27 cellular contexts compared by ENCODE assay signal in genomic region chr6:13548500-13549210, GRCh38. TPM values are rescaled to one million over a fixed set of nuclear protein-coding genes. Genes with fewer than 3 reads are reported as not detected.
DNase-seq lines count a peak whose midpoint lies in the region; ATAC-seq, FAIRE-seq and TF ChIP-seq lines count a peak whose summit lies in the region.
"Had no signal": no experiment of that assay in that cellular context is flagged by ENCODE, and none has a peak within 500 bp of the region (broad histone marks: within the 10 kb centered on the region; RNA-seq: fewer than 3 reads in every experiment).

No MANE protein-coding gene starts in this region.

- H3K27ac ChIP-seq in OCI-LY7 (ENCODE audit: low read depth, low read length, poor library complexity, severe bottlenecking) = no peak overlapping the region
- no peak overlapping the region for H3K27ac ChIP-seq in endodermal cell (ENCODE audit: low read depth, low read length)
- H3K27ac ChIP-seq in psoas muscle = no peak overlapping the region
- H3K27ac ChIP-seq: adrenal gland, body of pancreas, dorsolateral prefrontal cortex, gastrocnemius medialis, left ventricle myocardium inferior, prostate gland, SK-N-MC had no signal

- H3K79me2 ChIP-seq in OCI-LY7 (ENCODE audit: insufficient read depth, low read depth, low read length) = no peaks in the 10 kb centered on the region

- ATAC-seq in mucosa of descending colon = peak; percentile 93
- ATAC-seq in SK-N-SH treated with all-trans-retinoic acid at 6 μM for 48 hours = no peak
- no peak for ATAC-seq in psoas muscle
- no peak for ATAC-seq in stimulated activated memory B cell treated with anti-CD40 and anti-IgM and Interleukin-4, amounts not matched to agents 10 μg/mL and 1 μg/mL and 100 μg/mL, for 72 hours
- ATAC-seq: activated CD4-positive, CD25-positive, alpha-beta regulatory T cell treated with anti-CD3 and anti-CD28 coated beads, Interleukin-2, amount 50 U/mL, for 24 hours; body of pancreas; gastrocnemius medialis; HCT116 had no signal

- POLR2A ChIA-PET in OCI-LY7 (lab: Charles Lee) = interaction anchor here (0.6 to 1.7 kb wide), 4 partner anchors 11 to 217 kb away, joined by 4 to 6 read pairs (median 5); no protein-coding TSS in a partner anchor

- H3K4me3 Mint-ChIP-seq in endodermal cell = no peak overlapping the region
- no peak overlapping the region for H3K4me3 Mint-ChIP-seq in stimulated activated memory B cell treated with anti-CD40 and anti-IgM and Interleukin-4, amounts not matched to agents 10 μg/mL and 1 μg/mL and 100 μg/mL, for 72 hours
- H3K4me3 Mint-ChIP-seq: CD4-positive, alpha-beta T cell; central memory CD8-positive, alpha-beta T cell; T-helper 1 cell treated with Interleukin-12 subunit alpha and Interleukin-12 subunit beta and Interleukin-4 antibody, amounts not matched to agents 30 μg/mL and 1 μg/mL, for 36 hours had no signal

- BruUV-seq in OCI-LY7 (replicated peaks; lab: Mats Ljungman, UMichigan) = no TSS peak

- no peaks in the 10 kb centered on the region for H3K27me3 ChIP-seq in endodermal cell (ENCODE audit: control insufficient read depth, insufficient read depth, low read length, poor library complexity, severe bottlenecking)
- no peaks in the 10 kb centered on the region for H3K27me3 ChIP-seq in psoas muscle (ENCODE audit: insufficient read depth in 3 of 3, low read length in 2 of 3)
- H3K27me3 ChIP-seq: adrenal gland, body of pancreas, dorsolateral prefrontal cortex, gastrocnemius medialis had no signal

- FAIRE-seq in GM18507 (lab: Jason Lieb, UNC) = peak; percentile 15

- no peaks in the 10 kb centered on the region for H3K9me3 Mint-ChIP-seq in endodermal cell
- H3K9me3 Mint-ChIP-seq in stimulated activated memory B cell treated with anti-CD40 and anti-IgM and Interleukin-4, amounts not matched to agents 10 μg/mL and 1 μg/mL and 100 μg/mL, for 72 hours = no peaks in the 10 kb centered on the region
- H3K9me3 Mint-ChIP-seq: CD4-positive, alpha-beta T cell; central memory CD8-positive, alpha-beta T cell; T-helper 1 cell treated with Interleukin-12 subunit alpha and Interleukin-12 subunit beta and Interleukin-4 antibody, amounts not matched to agents 30 μg/mL and 1 μg/mL, for 36 hours had no signal

- H4K20me1 ChIP-seq in OCI-LY7 (ENCODE audit: insufficient read depth, low read length) = no peaks in the 10 kb centered on the region

- no peaks in the 10 kb centered on the region for H3K36me3 ChIP-seq in OCI-LY7 (ENCODE audit: insufficient read depth, low read length)
- H3K36me3 ChIP-seq in endodermal cell (ENCODE audit: control insufficient read depth, insufficient read depth, low read length) = no peaks in the 10 kb centered on the region
- H3K36me3 ChIP-seq in mucosa of descending colon (ENCODE audit: low read depth) = no peaks in the 10 kb centered on the region
- H3K36me3 ChIP-seq in psoas muscle (ENCODE audit: insufficient read depth in 1 of 2, low read depth in 1 of 2) = no peaks in the 10 kb centered on the region
- H3K36me3 ChIP-seq: adrenal gland, gastrocnemius medialis, left ventricle myocardium inferior, prostate gland had no signal

- H3K36me3 Mint-ChIP-seq in endodermal cell (ENCODE audit: low read depth) = no peaks in the 10 kb centered on the region
- no peaks in the 10 kb centered on the region for H3K36me3 Mint-ChIP-seq in stimulated activated memory B cell treated with anti-CD40 and anti-IgM and Interleukin-4, amounts not matched to agents 10 μg/mL and 1 μg/mL and 100 μg/mL, for 72 hours

- H3K9me3 ChIP-seq in OCI-LY7 (ENCODE audit: low read length) = no peaks in the 10 kb centered on the region
- no peaks in the 10 kb centered on the region for H3K9me3 ChIP-seq in endodermal cell (ENCODE audit: control insufficient read depth, low read length)
- H3K9me3 ChIP-seq in mucosa of descending colon = no peaks in the 10 kb centered on the region
- no peaks in the 10 kb centered on the region for H3K9me3 ChIP-seq in psoas muscle
- H3K9me3 ChIP-seq: adrenal gland, body of pancreas, gastrocnemius medialis, left ventricle myocardium inferior, prostate gland had no signal

- H3K4me3 ChIP-seq in OCI-LY7 (ENCODE audit: low read depth, low read length, poor library complexity, severe bottlenecking) (no peak overlapping the region), endodermal cell (ENCODE audit: low read length) (no peak overlapping the region), mucosa of descending colon (no peak overlapping the region), psoas muscle (no peak overlapping the region)
- H3K4me3 ChIP-seq: adrenal gland, body of pancreas, dorsolateral prefrontal cortex, gastrocnemius medialis, left ventricle myocardium inferior, prostate gland, SK-N-MC had no signal

- WGBS in endodermal cell (ENCODE audit: insufficient coverage in 1 of 2, insufficient read length in 1 of 2), 2 experiments = 66 to 73% methylated on average over 3 of the region's 4 CpGs
- 63 to 73% (median 66%) methylated on average over 4 of the region's 4 CpGs for WGBS in psoas muscle, 3 donors

- H3K9ac ChIP-seq in endodermal cell (ENCODE audit: extremely low read depth, low read length, poor library complexity, severe bottlenecking) = no peak overlapping the region

- H3K4me1 Mint-ChIP-seq in endodermal cell = peaks cover 12% of the 10 kb centered on the region
- H3K4me1 Mint-ChIP-seq in stimulated activated memory B cell treated with anti-CD40 and anti-IgM and Interleukin-4, amounts not matched to agents 10 μg/mL and 1 μg/mL and 100 μg/mL, for 72 hours = peaks cover 8% of the 10 kb centered on the region
- H3K4me1 Mint-ChIP-seq: central memory CD8-positive, alpha-beta T cell had no signal

- DNase-seq in GM18507 (ENCODE audit: extremely low spot score, insufficient read length, low read depth) = no peak
- no peak for DNase-seq in OCI-LY7 (ENCODE audit: low spot score)
- DNase-seq in endodermal cell = peak; percentile 80
- DNase-seq in mucosa of descending colon = no peak
- no peak for DNase-seq in hippocampal formation (lab: John Stamatoyannopoulos, UW)
- DNase-seq in psoas muscle = no peak
- DNase-seq: activated CD4-positive, alpha-beta T cell treated with anti-CD3 and anti-CD28 coated beads, Interleukin-2, amount 50 U/mL, for 48 hours; activated T-cell treated with anti-CD3 and anti-CD28 coated beads, Interleukin-2, amount 50 U/mL, for 48 hours; adrenal gland; body of pancreas; CD4-positive, alpha-beta T cell; dorsolateral prefrontal cortex; gastrocnemius medialis; left ventricle myocardium inferior; NCI-H1092; NCI-H187; nucleus accumbens; stimulated activated CD4-positive, alpha-beta T cell treated with anti-CD3 and anti-CD28 coated beads, Interleukin-4, amount 100 ng/mL, for 24 hours; trophoblast cell had no signal

- H3K27me3 Mint-ChIP-seq in endodermal cell (ENCODE audit: insufficient read depth) = peaks cover 2% of the 10 kb centered on the region
- no peaks in the 10 kb centered on the region for H3K27me3 Mint-ChIP-seq in stimulated activated memory B cell treated with anti-CD40 and anti-IgM and Interleukin-4, amounts not matched to agents 10 μg/mL and 1 μg/mL and 100 μg/mL, for 72 hours
- H3K27me3 Mint-ChIP-seq: CD4-positive, alpha-beta T cell had no signal

- intact Hi-C loops in OCI-LY7 (cut with micrococcal nuclease; ENCODE audit: unreplicated experiment) = no loop called here
- intact Hi-C loops in mucosa of descending colon (cut with DNase I, micrococcal nuclease) = no loop called here
- intact Hi-C loops in psoas muscle (cut with DNase I) = no loop called here

- H2AFZ ChIP-seq in OCI-LY7 (ENCODE audit: low read length) = peak overlapping the region; percentile 27

- no peak overlapping the region for H3K27ac Mint-ChIP-seq in endodermal cell
- H3K27ac Mint-ChIP-seq in stimulated activated memory B cell treated with anti-CD40 and anti-IgM and Interleukin-4, amounts not matched to agents 10 μg/mL and 1 μg/mL and 100 μg/mL, for 72 hours = no peak overlapping the region
- H3K27ac Mint-ChIP-seq: CD4-positive, alpha-beta T cell; T-helper 1 cell treated with Interleukin-12 subunit alpha and Interleukin-12 subunit beta and Interleukin-4 antibody, amounts not matched to agents 30 μg/mL and 1 μg/mL, for 36 hours had no signal

- peaks cover 14% of the 10 kb centered on the region for H3K4me1 ChIP-seq in OCI-LY7 (ENCODE audit: insufficient read depth, low read length, poor library complexity, severe bottlenecking)
- no peaks in the 10 kb centered on the region for H3K4me1 ChIP-seq in endodermal cell (ENCODE audit: control insufficient read depth, insufficient read depth, low read length)
- H3K4me1 ChIP-seq in mucosa of descending colon (ENCODE audit: low read depth) = no peaks in the 10 kb centered on the region
- no peaks in the 10 kb centered on the region for H3K4me1 ChIP-seq in psoas muscle
- H3K4me1 ChIP-seq: adrenal gland, body of pancreas, gastrocnemius medialis, left ventricle myocardium inferior, prostate gland had no signal

- peak overlapping the region; percentile 27; the same call in 1 of the 2 replicates for H3K4me2 ChIP-seq in OCI-LY7 (ENCODE audit: low read length)

- TF ChIP-seq CTCF in OCI-LY7 (conservative IDR thresholded peaks at IDR 0.05; ENCODE audit: low read length) = no peak
- TF ChIP-seq CTCF in endodermal cell (conservative IDR thresholded peaks at IDR 0.05) = no peak
- no peak for TF ChIP-seq CTCF in mucosa of descending colon (IDR thresholded peaks at IDR 0.05)
- no peak for TF ChIP-seq CTCF in psoas muscle (IDR thresholded peaks at IDR 0.05)

- no peaks in the 10 kb centered on the region for H3K9me2 ChIP-seq in OCI-LY7 (ENCODE audit: insufficient read depth, low read length)

- CTCF ChIA-PET in OCI-LY7 (lab: Charles Lee; ENCODE audit: unreplicated experiment) = interaction anchor here (0.6 kb wide), 3 partner anchors 14 to 448 kb away, joined by 3 read pairs; no protein-coding TSS in a partner anchor

TF ChIP-seq in SK-N-SH treated with all-trans-retinoic acid at 6 μM for 48 hours, 23 proteins besides CTCF, POLR2A, EP300 and RAD21 (continues in another document):
- TF ChIP-seq ESRRG (CRISPR knock-in tag; IDR thresholded peaks at IDR 0.05) (no peak), ZNF8 (CRISPR knock-in tag; IDR thresholded peaks at IDR 0.05) (no peak), ZFP30 (CRISPR knock-in tag; IDR thresholded peaks at IDR 0.05) (no peak)

RNA-seq across cellular contexts. Expression of gene SIRT5, which starts 25.7 kb away (rescaled TPM):
- total RNA-seq in OCI-LY7 (2014; rRNA removed; shearing (Covaris generic)) = 13.5 and 17.6 TPM in 2 replicates
- 23.6 and 30.5 TPM in 2 replicates for total RNA-seq in OCI-LY7 (2022)
- 10 to 100 TPM; 12.1 to 19.0 TPM for total RNA-seq in endodermal cell
- 8.9 TPM for polyA plus RNA-seq in endodermal cell (2013, experiment 1 of 2)
- 9.6 TPM for polyA plus RNA-seq in endodermal cell (2013, experiment 2 of 2)
- total RNA-seq in mucosa of descending colon = 10 to 100 TPM; 15.9 to 21.1 (median 16.5) TPM
- total RNA-seq in psoas muscle = 10 to 100 TPM; 19.3 to 29.2 (median 24.4) TPM
- polyA plus RNA-seq in psoas muscle = 10 to 100 TPM; 10.1 to 17.6 (median 14.0) TPM
